Comparison of ENCODE assay signal across 1 cellular context in genomic region chr20:35275741-35276251, GRCh38.
TF ChIP-seq lines count a peak whose summit lies in the region.

No MANE protein-coding gene starts in this region.

TF ChIP-seq in HepG2, 621 proteins besides CTCF, POLR2A, EP300 and RAD21 (continued from another document):
- TF ChIP-seq ELK4 (CRISPR knock-in tag; IDR thresholded peaks at IDR 0.05; ENCODE audit: borderline replicate concordance) (no peak), ZKSCAN5 (CRISPR knock-in tag; IDR thresholded peaks at IDR 0.05) (no peak), ARID4A (CRISPR knock-in tag; IDR thresholded peaks at IDR 0.05; ENCODE audit: borderline replicate concordance) (no peak), SKIL (CRISPR knock-in tag; IDR thresholded peaks at IDR 0.05; ENCODE audit: borderline replicate concordance) (no peak), FIP1L1 (IDR thresholded peaks at IDR 0.05; ENCODE audit: borderline replicate concordance, insufficient read depth, low read depth, low read length) (no peak), ZNF691 (CRISPR knock-in tag; IDR thresholded peaks at IDR 0.05; ENCODE audit: borderline replicate concordance, low read depth) (no peak), ZBTB7A (CRISPR knock-in tag; IDR thresholded peaks at IDR 0.05) (0 out of 2 replicates have a peak, but pooled peaks have one; percentile 42), ZFP62 (CRISPR knock-in tag; IDR thresholded peaks at IDR 0.05) (no peak), DR1 (CRISPR knock-in tag; IDR thresholded peaks at IDR 0.05) (no peak), ATF1 (CRISPR knock-in tag; IDR thresholded peaks at IDR 0.05) (no peak), MZF1 (CRISPR knock-in tag; IDR thresholded peaks at IDR 0.05; ENCODE audit: borderline replicate concordance) (no peak), DBP (CRISPR knock-in tag; IDR thresholded peaks at IDR 0.05; ENCODE audit: not compliant biosample characterization) (no peak), ZBTB38 (CRISPR knock-in tag; IDR thresholded peaks at IDR 0.05) (no peak), KLF6 (CRISPR knock-in tag; IDR thresholded peaks at IDR 0.05) (no peak), ZNF207 (IDR thresholded peaks at IDR 0.05; ENCODE audit: borderline replicate concordance) (no peak), ZNF580 (CRISPR knock-in tag; IDR thresholded peaks at IDR 0.05; ENCODE audit: borderline replicate concordance, low read depth) (no peak), ZBTB7B (CRISPR knock-in tag; IDR thresholded peaks at IDR 0.05) (no peak), SAFB2 (CRISPR knock-in tag; IDR thresholded peaks at IDR 0.05; ENCODE audit: borderline replicate concordance, low read depth) (0 out of 2 replicates have a peak, but pooled peaks have one; percentile 13), SSRP1 (CRISPR knock-in tag; IDR thresholded peaks at IDR 0.05) (peak; percentile 88; the same call in 1 of the 2 replicates), SRSF4 (IDR thresholded peaks at IDR 0.05; ENCODE audit: low read depth, low read length, poor library complexity, severe bottlenecking) (no peak)
TF ChIP-seq in HepG2: peak in this region for 33.
